8 cellular contexts compared by ENCODE assay signal in the genomic region with DNA sequence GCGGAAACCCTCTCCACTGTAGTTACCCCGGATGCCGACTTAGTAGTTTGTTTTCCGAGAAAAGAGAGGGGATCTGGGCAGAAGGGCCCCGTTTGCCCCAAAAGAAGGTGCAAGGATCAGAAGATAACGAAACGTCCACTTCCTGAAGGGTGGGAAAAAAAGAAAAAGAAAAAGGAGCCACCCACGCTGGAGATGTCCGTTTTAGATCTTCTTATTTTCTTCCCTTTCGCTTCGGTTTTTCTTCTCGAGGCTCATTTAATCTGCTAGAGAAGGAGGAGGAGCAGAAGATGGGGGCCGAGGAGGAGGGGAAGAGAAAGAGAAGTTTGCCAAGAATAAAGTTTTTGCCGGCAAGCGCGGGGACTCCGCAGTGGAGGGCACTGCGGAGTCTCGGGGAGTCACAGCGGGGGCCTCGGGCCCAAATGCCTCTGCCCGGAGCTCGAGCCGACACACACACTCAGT. TPM values are rescaled to one million over a fixed set of nuclear protein-coding genes. Genes with fewer than 3 reads are reported as not detected.
DNase-seq lines count a peak whose midpoint lies in the region; ATAC-seq and TF ChIP-seq lines count a peak whose summit lies in the region.

No MANE protein-coding gene starts in this region.

- H3K4me3 ChIP-seq in DND-41 (ENCODE audit: low read depth in 1 of 2, low read length in 2 of 2) (peak overlapping the region; percentile 45 to 64), mammary epithelial cell (replicated peaks in 1 of 3; ENCODE audit: insufficient read depth in 1 of 3, low read depth in 2 of 3, low read length in 3 of 3) (peak overlapping the region; percentile 39 to 54 (median 49)), muscle layer of colon (ENCODE audit: low read depth in 1 of 2, low read length in 2 of 2) (peak overlapping the region; percentile 66 to 73)

- H3K27ac Mint-ChIP-seq in IgD-negative memory B cell = peak overlapping the region in 1 of 3 donors; percentile 67

- dilution Hi-C loops in mammary epithelial cell (cut with HindIII; ENCODE audit: low sequenced_read_pairs) = no loop called here

- H3K4me2 ChIP-seq in DND-41 (ENCODE audit: insufficient read depth, low read length) (peak overlapping the region; percentile 65), mammary epithelial cell (ENCODE audit: insufficient read depth, low read depth, low read length) (peak overlapping the region; percentile 95)

- TF ChIP-seq CTCF in DND-41 (IDR thresholded peaks at IDR 0.05; ENCODE audit: borderline replicate concordance, extremely low read depth, low read length, poor library complexity, severe bottlenecking) (no peak), mammary epithelial cell (conservative IDR thresholded peaks at IDR 0.05 in 1 of 2, IDR thresholded peaks at IDR 0.05 in 1 of 2; ENCODE audit: extremely low read depth in 1 of 2, insufficient read depth in 1 of 2, low read depth in 1 of 2, low read length in 2 of 2) (no peak)

- in situ Hi-C loops in mammary epithelial cell (cut with MboI; ENCODE audit: low sequenced_read_pairs in 2 of 2) = no loop called here

- H3K4me1 ChIP-seq in DND-41 (ENCODE audit: insufficient read depth, low read length) (peaks cover 48% of the 10 kb centered on the region), mammary epithelial cell (ENCODE audit: insufficient read depth, low read length) (peaks cover 23% of the 10 kb centered on the region), muscle layer of colon (ENCODE audit: insufficient read depth, low read length) (peaks cover 30% of the 10 kb centered on the region)

- peaks cover 61% of the 10 kb centered on the region for H3K27me3 Mint-ChIP-seq in IgD-negative memory B cell

- peaks cover 91% of the 10 kb centered on the region for H3K79me2 ChIP-seq in DND-41 (ENCODE audit: insufficient read depth, low read length)
- no peaks in the 10 kb centered on the region for H3K79me2 ChIP-seq in mammary epithelial cell (ENCODE audit: insufficient read depth, low read length)

- peaks cover 4% of the 10 kb centered on the region for H3K36me3 Mint-ChIP-seq in IgD-negative memory B cell

- no peak for ATAC-seq in DND-41 (ENCODE audit: insufficient read depth, low read depth)

- intact Hi-C loops in mammary epithelial cell (cut with micrococcal nuclease) = loop anchor here (5.0 kb wide), 1 partner anchor 324 kb away; no protein-coding TSS in a partner anchor

- CTCF ChIA-PET in mammary epithelial cell (lab: Charles Lee; ENCODE audit: low non-redundant PET) = no interaction called here

- no peaks in the 10 kb centered on the region for H3K27me3 ChIP-seq in DND-41 (ENCODE audit: insufficient read depth, low read length, poor library complexity)
- H3K27me3 ChIP-seq in mammary epithelial cell (ENCODE audit: insufficient read depth, low read length) = peaks cover 76% of the 10 kb centered on the region
- H3K27me3 ChIP-seq in muscle layer of colon (ENCODE audit: control insufficient read depth in 1 of 2, insufficient read depth in 2 of 2, low read length in 2 of 2) = peaks cover 73 to 99% of the 10 kb centered on the region in 2 donors

- H3K27ac ChIP-seq in DND-41 (ENCODE audit: low read length) (peak overlapping the region; percentile 95), mammary epithelial cell (ENCODE audit: insufficient read depth, low read depth, low read length) (no peak overlapping the region), muscle layer of colon (ENCODE audit: low read depth, low read length) (no peak overlapping the region)

- BruUV-seq in mammary epithelial cell (replicated peaks; lab: Mats Ljungman, UMichigan) = no TSS peak

- H3K36me3 ChIP-seq in DND-41 (ENCODE audit: insufficient read depth, low read length) (peaks cover 36% of the 10 kb centered on the region), mammary epithelial cell (ENCODE audit: insufficient read depth, low read length) (no peaks in the 10 kb centered on the region), muscle layer of colon (ENCODE audit: insufficient read depth, low read length) (no peaks in the 10 kb centered on the region)

- H4K20me1 ChIP-seq in DND-41 (ENCODE audit: insufficient read depth, low read length) (peaks cover 32% of the 10 kb centered on the region), mammary epithelial cell (ENCODE audit: insufficient read depth, low read length) (peaks cover 3% of the 10 kb centered on the region)

- peak; percentile 50 for DNase-seq in DND-41
- no peak for DNase-seq in mammary epithelial cell
- no peak for DNase-seq in NCI-H446 treated with DMSO at 0.1 percent for 48 hours (lab: John Stamatoyannopoulos, UW)
- no peak for DNase-seq in islet precursor cell
- DNase-seq in NCI-H1694 (lab: John Stamatoyannopoulos, UW) = no peak
- no peak for DNase-seq in NCI-H2029 (lab: John Stamatoyannopoulos, UW)

- 2% methylated on average over 18 of the region's 24 CpGs for WGBS in mammary epithelial cell (ENCODE audit: low coverage, missing lambda C conversion rate)

- H3K9ac ChIP-seq in DND-41 (ENCODE audit: low read depth, low read length) = peak overlapping the region; percentile 95
- no peak overlapping the region for H3K9ac ChIP-seq in mammary epithelial cell (ENCODE audit: insufficient read depth, low read length)
- no peak overlapping the region for H3K9ac ChIP-seq in muscle layer of colon (ENCODE audit: low read length)

- H2AFZ ChIP-seq in DND-41 (ENCODE audit: low read depth, low read length) = peak overlapping the region; percentile 37
- peak overlapping the region; percentile 86 for H2AFZ ChIP-seq in mammary epithelial cell (ENCODE audit: low read depth, low read length)

- H3K9me3 Mint-ChIP-seq in IgD-negative memory B cell = peaks cover 0 to 8% (median 0%) of the 10 kb centered on the region in 3 donors

- peaks cover 12 to 33% (median 24%) of the 10 kb centered on the region in 3 donors for H3K4me1 Mint-ChIP-seq in IgD-negative memory B cell

- H3K9me3 ChIP-seq in DND-41 (ENCODE audit: insufficient read depth, low read length, severe bottlenecking) (no peaks in the 10 kb centered on the region), mammary epithelial cell (replicated peaks; ENCODE audit: insufficient read depth, low read length) (no peaks in the 10 kb centered on the region), muscle layer of colon (ENCODE audit: low read length) (peaks cover 4% of the 10 kb centered on the region)

- H3K4me3 Mint-ChIP-seq in IgD-negative memory B cell = peak overlapping the region; percentile 82 to 94 (median 88)

RNA-seq across cellular contexts. Expression of a gene that starts 0.5 kb away (rescaled TPM):
- polyA plus RNA-seq in IgD-negative memory B cell (14.5 TPM), mammary epithelial cell (0.53 TPM)
- total RNA-seq in mammary epithelial cell = 1 to 10 TPM in 1 of 2 donors, under 1 TPM in 1; 0.67 to 4.0 TPM
- 11.4 TPM for polyA minus RNA-seq in mammary epithelial cell

Comparison
In these comparisons a context has a peak if more than half of its experiments do, and no peak if none do; other contexts are left out.
1. RNA of a gene that starts 0.5 kb away (polyA plus RNA-seq): 14.5 TPM in IgD-negative memory B cell (single experiment); 0.53 TPM in mammary epithelial cell (single experiment); every median in the first group is over 10 times any median in the second.
2. Peak in every context shown above with its lines, with median percentiles within 50 percentile points of each other: H3K4me3 ChIP-seq.